19 cellular contexts compared by ENCODE assay signal in the genomic region with DNA sequence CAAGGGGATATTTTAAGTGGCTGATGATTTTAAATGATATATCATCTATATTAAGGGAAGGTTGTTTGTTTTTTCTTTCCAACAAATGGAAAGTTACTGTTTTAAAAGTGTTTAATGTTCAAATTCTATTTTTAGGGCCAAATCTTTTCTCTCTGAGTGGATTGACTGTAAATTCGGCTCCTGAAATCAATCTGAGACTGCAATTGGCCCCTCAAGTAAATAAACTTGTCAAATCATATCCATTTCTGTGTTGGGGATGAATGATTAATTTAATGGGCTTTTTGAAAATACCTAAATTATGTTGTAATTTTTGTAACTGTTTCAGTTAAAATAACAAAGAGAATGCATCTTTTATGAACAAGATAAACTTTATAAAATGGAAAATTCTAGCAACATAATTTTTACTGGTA. TPM values are rescaled to one million over a fixed set of nuclear protein-coding genes. Genes with fewer than 3 reads are reported as not detected.
A peak's percentile ranks its signal among the peaks of the same experiment; 100 is the strongest.
DNase-seq lines count a peak whose midpoint lies in the region; ATAC-seq, FAIRE-seq and TF ChIP-seq lines count a peak whose summit lies in the region.
"Had no signal": no experiment of that assay in that cellular context is flagged by ENCODE, and none has a peak within 500 bp of the region (broad histone marks: within the 10 kb centered on the region; RNA-seq: fewer than 3 reads in every experiment).

No MANE protein-coding gene starts in this region.

- TF ChIP-seq POLR2A in H54 (IDR thresholded peaks at IDR 0.05; ENCODE audit: low read depth, low read length): no peak

- no peak overlapping the region for H3K4me3 Mint-ChIP-seq in CD8-positive, alpha-beta memory T cell
- H3K4me3 Mint-ChIP-seq in progenitor cell of endocrine pancreas (ENCODE audit: low read depth): peak overlapping the region; percentile 77
- H3K4me3 Mint-ChIP-seq in naive thymus-derived CD4-positive, alpha-beta T cell: no peak overlapping the region

- intact Hi-C loops in naive thymus-derived CD4-positive, alpha-beta T cell (cut with micrococcal nuclease): loop anchor here (5.0 to 10.0 kb wide), 7 partner anchors 262 to 1616 kb away; no protein-coding TSS in a partner anchor

- no peaks in the 10 kb centered on the region for H3K9me3 Mint-ChIP-seq in CD8-positive, alpha-beta memory T cell
- H3K9me3 Mint-ChIP-seq in progenitor cell of endocrine pancreas (ENCODE audit: low read depth): no peaks in the 10 kb centered on the region
- no peaks in the 10 kb centered on the region for H3K9me3 Mint-ChIP-seq in naive thymus-derived CD4-positive, alpha-beta T cell
- H3K9me3 Mint-ChIP-seq: stimulated activated naive CD8-positive, alpha-beta T cell treated with anti-CD3 and anti-CD28 coated beads, Interleukin-15, amount 100 ng/mL, for 72 hours had no signal

- no peak for TF ChIP-seq CTCF in fibroblast of the aortic adventitia (IDR thresholded peaks at IDR 0.05; ENCODE audit: insufficient read depth, low read length)
- no peak for TF ChIP-seq CTCF in progenitor cell of endocrine pancreas (IDR thresholded peaks at IDR 0.05; ENCODE audit: unreplicated experiment)

- peaks cover 11 to 15% (median 12%) of the 10 kb centered on the region in 3 donors for H3K4me1 Mint-ChIP-seq in CD8-positive, alpha-beta memory T cell
- peaks cover 36% of the 10 kb centered on the region for H3K4me1 Mint-ChIP-seq in progenitor cell of endocrine pancreas (ENCODE audit: low read depth)
- peaks cover 7 to 18% (median 14%) of the 10 kb centered on the region in 7 donors for H3K4me1 Mint-ChIP-seq in naive thymus-derived CD4-positive, alpha-beta T cell

- POLR2A ChIA-PET in CD8-positive, alpha-beta memory T cell (lab: Charles Lee): no interaction called here
- POLR2A ChIA-PET in naive thymus-derived CD4-positive, alpha-beta T cell (lab: Charles Lee): no interaction called here

- H3K4me3 ChIP-seq in CD8-positive, alpha-beta memory T cell (ENCODE audit: low read length): no peak overlapping the region
- H3K4me3 ChIP-seq in SJSA1 (peak overlapping the region; percentile 76; the same call in 1 of the 2 replicates), fibroblast of the aortic adventitia (ENCODE audit: low read depth, low read length) (peak overlapping the region; percentile 87)
- H3K4me3 ChIP-seq in naive thymus-derived CD4-positive, alpha-beta T cell (ENCODE audit: low read length): no peak overlapping the region
- H3K4me3 ChIP-seq: body of pancreas, uterus had no signal

- peak overlapping the region; percentile 11 for H3K27ac ChIP-seq in CD8-positive, alpha-beta memory T cell (ENCODE audit: low read depth, low read length)
- H3K27ac ChIP-seq in SJSA1: no peak overlapping the region
- H3K27ac ChIP-seq in naive thymus-derived CD4-positive, alpha-beta T cell (ENCODE audit: low read depth, low read length): no peak overlapping the region
- H3K27ac ChIP-seq: body of pancreas, uterus had no signal

- H3K36me3 ChIP-seq in CD8-positive, alpha-beta memory T cell (ENCODE audit: insufficient read depth, low read length): no peaks in the 10 kb centered on the region
- H3K36me3 ChIP-seq in SJSA1: no peaks in the 10 kb centered on the region; the same call in 1 of the 2 replicates
- no peaks in the 10 kb centered on the region for H3K36me3 ChIP-seq in naive thymus-derived CD4-positive, alpha-beta T cell (ENCODE audit: control insufficient read depth in 2 of 3, insufficient read depth in 3 of 3, low read length in 3 of 3)
- H3K36me3 ChIP-seq: uterus had no signal

- FAIRE-seq in H54 (lab: Jason Lieb, UNC): no peak

- no peaks in the 10 kb centered on the region for H3K4me1 ChIP-seq in CD8-positive, alpha-beta memory T cell (ENCODE audit: insufficient read depth, low read length)
- H3K4me1 ChIP-seq in SJSA1 (replicated peaks): peaks cover 38% of the 10 kb centered on the region
- peaks cover 0 to 4% of the 10 kb centered on the region in 2 donors for H3K4me1 ChIP-seq in naive thymus-derived CD4-positive, alpha-beta T cell (ENCODE audit: control insufficient read depth in 2 of 2, insufficient read depth in 2 of 2, low read length in 2 of 2)
- H3K4me1 ChIP-seq: Caco-2 had no signal

- H3K27me3 Mint-ChIP-seq in CD8-positive, alpha-beta memory T cell: peaks cover 26 to 54% of the 10 kb centered on the region in 2 donors
- H3K27me3 Mint-ChIP-seq in progenitor cell of endocrine pancreas: peaks cover 4% of the 10 kb centered on the region
- peaks cover 53 to 63% (median 59%) of the 10 kb centered on the region in 5 donors for H3K27me3 Mint-ChIP-seq in naive thymus-derived CD4-positive, alpha-beta T cell

- H3K36me3 Mint-ChIP-seq in CD8-positive, alpha-beta memory T cell: no peaks in the 10 kb centered on the region
- no peaks in the 10 kb centered on the region for H3K36me3 Mint-ChIP-seq in progenitor cell of endocrine pancreas (ENCODE audit: insufficient read depth)
- no peaks in the 10 kb centered on the region for H3K36me3 Mint-ChIP-seq in naive thymus-derived CD4-positive, alpha-beta T cell

- CTCF ChIA-PET in CD8-positive, alpha-beta memory T cell (lab: Charles Lee): interaction anchor here (4.3 kb wide), 1 partner anchor 703 kb away, joined by 34 read pairs; the partner anchor contains the start of gene HS3ST3B1
- CTCF ChIA-PET in naive thymus-derived CD4-positive, alpha-beta T cell (lab: Charles Lee): interaction anchor here (1.5 kb wide), 1 partner anchor 702 kb away, joined by 9 read pairs; the partner anchor contains the start of gene HS3ST3B1

- no peak for ATAC-seq in HG02885 (IDR thresholded peaks at IDR 0.05; ENCODE audit: poor library complexity, unreplicated experiment)
- no peak for ATAC-seq in naive thymus-derived CD4-positive, alpha-beta T cell
- ATAC-seq: activated CD4-positive, CD25-positive, alpha-beta regulatory T cell treated with anti-CD3 and anti-CD28 coated beads, Interleukin-2, amount 50 U/mL, for 24 hours; body of pancreas; left ventricle myocardium superior; stimulated activated naive CD8-positive, alpha-beta T cell treated with anti-CD3 and anti-CD28 coated beads, Interleukin-15, amount 100 ng/mL, for 72 hours had no signal

- DNase-seq in CD8-positive, alpha-beta memory T cell: no peak
- no peak for DNase-seq in SJSA1 (ENCODE audit: low read depth in 1 of 2, low spot score in 2 of 2)
- DNase-seq in fibroblast of the aortic adventitia (ENCODE audit: low read depth): no peak
- DNase-seq in progenitor cell of endocrine pancreas (ENCODE audit: low spot score, unreplicated experiment): no peak
- no peak for DNase-seq in H54 (ENCODE audit: insufficient read length, low spot score)
- DNase-seq in naive thymus-derived CD4-positive, alpha-beta T cell: no peak
- no peak for DNase-seq in activated gamma-delta T cell treated with Interleukin-2 at 50 U/mL for 16 hours
- DNase-seq: activated naive CD4-positive, alpha-beta T cell; AML-193; body of pancreas; Caco-2; left ventricle myocardium superior; NCI-H146; RPMI8226; stimulated activated naive CD8-positive, alpha-beta T cell treated with anti-CD3 and anti-CD28 coated beads, Interleukin-15, amount 100 ng/mL, for 72 hours; T-helper 2 cell; uterus had no signal

- no peaks in the 10 kb centered on the region for H3K9me3 ChIP-seq in CD8-positive, alpha-beta memory T cell (ENCODE audit: low read length)
- no peaks in the 10 kb centered on the region for H3K9me3 ChIP-seq in SJSA1 (replicated peaks)
- H3K9me3 ChIP-seq in naive thymus-derived CD4-positive, alpha-beta T cell (ENCODE audit: control insufficient read depth in 2 of 3, low read length in 3 of 3): no peaks in the 10 kb centered on the region
- H3K9me3 ChIP-seq: body of pancreas, Caco-2, uterus had no signal

- no peak overlapping the region for H3K27ac Mint-ChIP-seq in CD8-positive, alpha-beta memory T cell
- H3K27ac Mint-ChIP-seq in progenitor cell of endocrine pancreas: peak overlapping the region; percentile 95
- no peak overlapping the region for H3K27ac Mint-ChIP-seq in naive thymus-derived CD4-positive, alpha-beta T cell
- H3K27ac Mint-ChIP-seq: stimulated activated naive CD8-positive, alpha-beta T cell treated with anti-CD3 and anti-CD28 coated beads, Interleukin-15, amount 100 ng/mL, for 72 hours had no signal

- peaks cover 6% of the 10 kb centered on the region for H3K27me3 ChIP-seq in CD8-positive, alpha-beta memory T cell (ENCODE audit: insufficient read depth, low read length, poor library complexity, severe bottlenecking)
- no peaks in the 10 kb centered on the region for H3K27me3 ChIP-seq in SJSA1 (replicated peaks)
- peaks cover 0 to 2% of the 10 kb centered on the region in 2 donors for H3K27me3 ChIP-seq in naive thymus-derived CD4-positive, alpha-beta T cell (ENCODE audit: control insufficient read depth in 2 of 2, insufficient read depth in 2 of 2, low read length in 2 of 2)

RNA-seq across cellular contexts. Expression of gene HS3ST3A1, which starts 2.6 kb away (rescaled TPM):
- not detected for total RNA-seq in CD8-positive, alpha-beta memory T cell
- polyA plus RNA-seq in CD8-positive, alpha-beta memory T cell: 2.5 TPM
- 12.9 and 16.8 TPM in 2 replicates for total RNA-seq in SJSA1 (2014; rRNA removed; shearing (Covaris generic))
- total RNA-seq in fibroblast of the aortic adventitia (ENCODE audit: low replicate concordance): 8.3 and 9.2 TPM in 2 replicates
- total RNA-seq in progenitor cell of endocrine pancreas: 6.9 and 8.8 TPM in 2 replicates
- total RNA-seq in naive thymus-derived CD4-positive, alpha-beta T cell: 1 to 10 TPM in 3 of 5 experiments, not detected in 2; 3.6 to 4.2 (median 4.2) TPM
- polyA plus RNA-seq in naive thymus-derived CD4-positive, alpha-beta T cell: 1 to 10 TPM in 1 of 2 donors, under 1 TPM in 1; 0.87 to 2.4 TPM
- total RNA-seq: body of pancreas, Caco-2 had no signal

Comparison
In these comparisons a context has a peak if more than half of its experiments do, and no peak if none do; other contexts are left out.
1. H3K4me3 ChIP-seq: peak in SJSA1 (single experiment) and fibroblast of the aortic adventitia (single experiment); none in CD8-positive, alpha-beta memory T cell (single experiment) and naive thymus-derived CD4-positive, alpha-beta T cell (single experiment).